ENCODE assay signal across 35 cellular contexts in the genomic region with DNA sequence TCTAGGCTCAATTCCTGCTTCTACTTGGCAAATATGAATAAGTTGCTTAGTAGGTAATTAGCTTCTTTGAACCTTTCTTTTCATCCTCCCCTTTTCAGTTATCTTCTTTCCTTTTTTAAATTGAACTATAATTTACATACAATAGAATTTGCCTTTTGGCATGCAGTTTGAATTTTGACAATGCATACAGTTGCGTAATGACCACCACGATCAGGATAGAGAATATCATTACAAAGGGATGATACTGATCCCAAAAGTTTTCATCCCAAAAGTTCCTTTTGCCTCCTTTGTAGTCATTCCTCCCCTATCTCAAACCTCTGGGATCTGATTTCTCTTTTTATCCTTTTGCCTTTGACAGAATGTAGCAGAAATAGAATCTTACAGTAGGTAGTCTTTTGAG.
"Had no signal": no experiment of that assay in that cellular context is flagged by ENCODE, and none has a peak within 500 bp of the region (broad histone marks: within the 10 kb centered on the region; RNA-seq: fewer than 3 reads in every experiment).

No MANE protein-coding gene starts in this region.

- H3K4me3 ChIP-seq: MG63 had no signal

- DNase-seq: MG63, MM.1S, MV-4-11, NCI-H1048, NCI-H1092, NCI-H1092 treated with DMSO at 0.1 percent for 48 hours, NCI-H1105, NCI-H1105 treated with DMSO at 0.1 percent for 48 hours, NCI-H1417, NCI-H1417 treated with DMSO at 0.1 percent for 48 hours, NCI-H1436, NCI-H1436 treated with DMSO at 0.1 percent for 48 hours, NCI-H146, NCI-H1694, NCI-H1694 treated with DMSO at 0.1 percent for 48 hours, NCI-H187, NCI-H187 treated with DMSO at 0.1 percent for 48 hours, NCI-H1930, NCI-H2029, NCI-H2029 treated with DMSO at 0.1 percent for 48 hours, NCI-H2081, NCI-H2081 treated with DMSO at 0.1 percent for 48 hours, NCI-H2107, NCI-H2171, NCI-H2171 treated with DMSO at 0.1 percent for 48 hours, NCI-H2227 treated with DMSO at 0.1 percent for 48 hours, NCI-H226, NCI-H345, NCI-H446, NCI-H446 treated with DMSO at 0.1 percent for 48 hours, NCI-H510A, NCI-H510A treated with DMSO at 0.1 percent for 48 hours, NCI-H524, NCI-H524 treated with DMSO at 0.1 percent for 48 hours, NCI-H526 had no signal

- H3K9me3 ChIP-seq: MG63 had no signal

- H3K27me3 ChIP-seq: MG63 had no signal
